Comparison of ENCODE assay signal across 1 cellular context in genomic region chr15:64247906-64248541, GRCh38.
TF ChIP-seq lines count a peak whose summit lies in the region.

No MANE protein-coding gene starts in this region.

TF ChIP-seq in GM23338, 12 proteins besides CTCF, POLR2A, EP300 and RAD21 (continued from another document):
- TF ChIP-seq POLR2AphosphoS5 (IDR thresholded peaks at IDR 0.05; ENCODE audit: low read depth) = no peak
- TF ChIP-seq STAT1 (IDR thresholded peaks at IDR 0.05; ENCODE audit: unreplicated experiment) = no peak
- TF ChIP-seq ZNF331 (CRISPR knock-in tag; IDR thresholded peaks at IDR 0.05; ENCODE audit: low read depth) = no peak
- TF ChIP-seq NANOG (IDR thresholded peaks at IDR 0.05; ENCODE audit: borderline replicate concordance) = no peak
- TF ChIP-seq JUNB (IDR thresholded peaks at IDR 0.05; ENCODE audit: unreplicated experiment) = no peak
- TF ChIP-seq EZH2phosphoT487 (IDR thresholded peaks at IDR 0.05; ENCODE audit: unreplicated experiment) = no peak
- TF ChIP-seq CREB1 (CRISPR knock-in tag; IDR thresholded peaks at IDR 0.05; ENCODE audit: low read depth) = no peak
- TF ChIP-seq EZH2 (IDR thresholded peaks at IDR 0.05; ENCODE audit: low read depth, unreplicated experiment) = no peak
